Comparison of ENCODE assay signal across 18 cellular contexts in genomic region chr21:44616591-44616926, GRCh38. TPM values are rescaled to one million over a fixed set of nuclear protein-coding genes. Genes with fewer than 3 reads are reported as not detected.
"Had no signal": no experiment of that assay in that cellular context is flagged by ENCODE, and none has a peak within 500 bp of the region (broad histone marks: within the 10 kb centered on the region; RNA-seq: fewer than 3 reads in every experiment).

No MANE protein-coding gene starts in this region.

- H3K36me3 ChIP-seq: ovary, uterus, WERI-Rb-1 had no signal

- ATAC-seq: body of pancreas, left colon had no signal

- H3K27ac Mint-ChIP-seq: activated naive CD4-positive, alpha-beta T cell treated with anti-CD3 and anti-CD28 coated beads, Interleukin-2, amount 10 ng/mL, durations not matched to agents 7 days and 5 days had no signal

- H3K27ac ChIP-seq: body of pancreas, ovary, uterus, WERI-Rb-1 had no signal

- DNase-seq: activated CD4-positive, alpha-beta T cell treated with anti-CD3 and anti-CD28 coated beads for 4 hours; activated naive CD4-positive, alpha-beta T cell treated with anti-CD3 and anti-CD28 coated beads, Interleukin-2, amount 10 ng/mL, durations not matched to agents 7 days and 5 days; amniotic stem cell; body of pancreas; dermis blood vessel endothelial cell; immature natural killer cell; left colon; mesenchymal stem cell; ovary; stimulated activated CD4-positive, alpha-beta T cell treated with anti-CD3 and anti-CD28 coated beads, Interleukin-15, amount 100 ng/mL, for 24 hours; stimulated activated CD4-positive, alpha-beta T cell treated with anti-CD3 and anti-CD28 coated beads, Interleukin-4, amount 100 ng/mL, for 24 hours; uterus; WERI-Rb-1 had no signal

- H3K4me3 ChIP-seq: body of pancreas, ovary, uterus had no signal

- H3K4me3 Mint-ChIP-seq: activated naive CD4-positive, alpha-beta T cell treated with anti-CD3 and anti-CD28 coated beads, Interleukin-2, amount 10 ng/mL, durations not matched to agents 7 days and 5 days; immature natural killer cell had no signal

- H3K9me3 ChIP-seq: ovary, uterus had no signal

- H3K27me3 ChIP-seq: body of pancreas, ovary, uterus had no signal

- H3K4me1 ChIP-seq: body of pancreas, uterus had no signal

RNA-seq across cellular contexts. Expression of gene KRTAP10-8, which starts 4.7 kb away (rescaled TPM):
- total RNA-seq: body of pancreas, dermis blood vessel endothelial cell, fibroblast of villous mesenchyme, left colon, ovary, skeletal muscle tissue, uterus had no signal
- polyA plus RNA-seq: esophagus, immature natural killer cell, neural cell, ovary, thymus had no signal

RNA-seq across cellular contexts. Expression of gene KRTAP10-9, which starts 10.3 kb away (rescaled TPM):
- total RNA-seq: body of pancreas, dermis blood vessel endothelial cell, fibroblast of villous mesenchyme, left colon, ovary, skeletal muscle tissue, uterus had no signal
- polyA plus RNA-seq: esophagus, immature natural killer cell, neural cell, ovary, thymus had no signal

RNA-seq across cellular contexts. Expression of gene KRTAP10-7, which starts 16.2 kb away (rescaled TPM):
- total RNA-seq: body of pancreas, dermis blood vessel endothelial cell, fibroblast of villous mesenchyme, left colon, ovary, skeletal muscle tissue, uterus had no signal
- polyA plus RNA-seq: esophagus, immature natural killer cell, neural cell, ovary, thymus had no signal

RNA-seq across cellular contexts. Expression of gene KRTAP10-10, which starts 20.6 kb away (rescaled TPM):
- total RNA-seq: body of pancreas, dermis blood vessel endothelial cell, fibroblast of villous mesenchyme, left colon, ovary, skeletal muscle tissue, uterus had no signal
- polyA plus RNA-seq: esophagus, immature natural killer cell, neural cell, ovary, thymus had no signal

RNA-seq across cellular contexts. Expression of gene KRTAP10-6, which starts 24.3 kb away (rescaled TPM):
- total RNA-seq: body of pancreas, dermis blood vessel endothelial cell, fibroblast of villous mesenchyme, left colon, ovary, skeletal muscle tissue, uterus had no signal
- polyA plus RNA-seq: esophagus, immature natural killer cell, neural cell, ovary, thymus had no signal
